Comparison of ENCODE assay signal across 11 cellular contexts in the genomic region with DNA sequence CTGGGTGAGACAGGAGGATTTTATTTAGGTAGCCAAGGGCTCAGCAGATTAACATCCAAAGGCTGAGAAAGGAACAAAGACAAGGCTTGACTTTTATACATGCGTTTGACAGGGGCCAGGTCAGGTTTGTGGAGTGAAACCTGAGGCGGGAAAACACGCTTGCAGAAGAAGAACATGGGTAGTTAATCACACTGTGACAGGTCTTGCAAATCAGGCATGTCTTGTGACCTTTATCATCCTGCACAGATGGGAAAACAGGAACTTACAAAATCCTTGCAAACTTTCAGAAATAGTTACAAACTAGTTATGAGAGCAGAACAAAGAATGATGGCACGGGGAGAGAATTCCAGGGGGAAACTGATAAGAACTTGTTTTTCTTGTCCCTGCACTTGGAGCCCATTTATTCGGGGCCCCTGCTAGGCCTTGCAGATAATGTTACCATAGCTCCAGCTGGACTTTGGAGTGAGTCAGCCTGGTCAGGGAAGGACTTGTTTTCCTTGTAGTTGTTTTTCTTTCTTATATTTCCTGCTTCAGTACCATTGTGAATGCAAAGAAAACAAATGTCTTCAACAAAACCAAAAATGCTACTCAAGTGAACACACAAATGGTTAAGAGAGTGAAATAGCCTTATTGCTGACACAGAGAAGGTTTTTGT.
DNase-seq lines count a peak whose midpoint lies in the region; ATAC-seq and TF ChIP-seq lines count a peak whose summit lies in the region.
"Had no signal": no experiment of that assay in that cellular context is flagged by ENCODE, and none has a peak within 500 bp of the region (broad histone marks: within the 10 kb centered on the region; RNA-seq: fewer than 3 reads in every experiment).

No MANE protein-coding gene starts in this region.

- no peak for TF ChIP-seq CTCF in choroid plexus epithelial cell (conservative IDR thresholded peaks at IDR 0.05; ENCODE audit: low read depth, low read length)
- TF ChIP-seq CTCF in thyroid gland (IDR thresholded peaks at IDR 0.05) = no peak

- H3K9me3 ChIP-seq in mesodermal cell (ENCODE audit: control insufficient read depth, low read length) (no peaks in the 10 kb centered on the region), thyroid gland (no peaks in the 10 kb centered on the region)

- H3K4me1 ChIP-seq in mesodermal cell (ENCODE audit: control insufficient read depth, insufficient read depth, low read length, poor library complexity, severe bottlenecking) (peaks cover 12% of the 10 kb centered on the region), thyroid gland (no peaks in the 10 kb centered on the region)

- peak; percentile 32 for DNase-seq in DMS53 treated with DMSO at 0.1 percent for 48 hours (lab: John Stamatoyannopoulos, UW; ENCODE audit: unreplicated experiment)
- peak; percentile 69 for DNase-seq in NCI-H226
- DNase-seq in choroid plexus epithelial cell (ENCODE audit: low read depth) = peak; percentile 91
- DNase-seq in hypothalamus (lab: John Stamatoyannopoulos, UW) = no peak
- DNase-seq in NCI-H2196 (lab: John Stamatoyannopoulos, UW; ENCODE audit: unreplicated experiment) = no peak
- DNase-seq in thyroid gland = no peak
- DNase-seq: activated T-cell treated with anti-CD3 and anti-CD28 coated beads, Interleukin-2, amount 50 U/mL, for 4 hours; NCI-H187 treated with DMSO at 0.1 percent for 48 hours; T-cell had no signal

- no peaks in the 10 kb centered on the region for H3K27me3 ChIP-seq in thyroid gland

- WGBS in mesodermal cell (ENCODE audit: insufficient coverage in 2 of 2), 2 experiments = 70 to 77% methylated on average over 3 to 5 of the region's 5 CpGs
- WGBS in thyroid gland, 2 donors = 27 to 33% methylated on average over 5 of the region's 5 CpGs

- no peak for TF ChIP-seq POLR2A in thyroid gland (IDR thresholded peaks at IDR 0.05)

- H3K4me3 ChIP-seq in choroid plexus epithelial cell (ENCODE audit: low read depth, low read length) (no peak overlapping the region), mesodermal cell (ENCODE audit: extremely low read depth, insufficient read depth, low read length, poor library complexity, severe bottlenecking) (no peak overlapping the region), thyroid gland (replicated peaks in 1 of 3) (no peak overlapping the region)

- no peak for ATAC-seq in GM18907 (IDR thresholded peaks at IDR 0.05; ENCODE audit: unreplicated experiment)
- ATAC-seq: activated T-cell treated with anti-CD3 and anti-CD28 coated beads, Interleukin-2, amount 50 U/mL, for 4 hours; T-cell had no signal

- intact Hi-C loops in thyroid gland (cut with DNase I) = no loop called here

- H3K27ac ChIP-seq in mesodermal cell (ENCODE audit: low read depth, low read length, severe bottlenecking) (peak overlapping the region; percentile 90), thyroid gland (no peak overlapping the region)

- H3K36me3 ChIP-seq in mesodermal cell (ENCODE audit: control insufficient read depth, insufficient read depth, low read length) = no peaks in the 10 kb centered on the region
- no peaks in the 10 kb centered on the region for H3K36me3 ChIP-seq in thyroid gland

Comparison
In these comparisons a context has a peak if more than half of its experiments do, and no peak if none do; other contexts are left out.
1. DNase-seq: peak in DMS53 treated with DMSO at 0.1 percent for 48 hours (single experiment), NCI-H226 (single experiment) and choroid plexus epithelial cell (single experiment); none in hypothalamus (0 of 51), NCI-H2196 (single experiment) and thyroid gland (0 of 2).